In the genomic region with DNA sequence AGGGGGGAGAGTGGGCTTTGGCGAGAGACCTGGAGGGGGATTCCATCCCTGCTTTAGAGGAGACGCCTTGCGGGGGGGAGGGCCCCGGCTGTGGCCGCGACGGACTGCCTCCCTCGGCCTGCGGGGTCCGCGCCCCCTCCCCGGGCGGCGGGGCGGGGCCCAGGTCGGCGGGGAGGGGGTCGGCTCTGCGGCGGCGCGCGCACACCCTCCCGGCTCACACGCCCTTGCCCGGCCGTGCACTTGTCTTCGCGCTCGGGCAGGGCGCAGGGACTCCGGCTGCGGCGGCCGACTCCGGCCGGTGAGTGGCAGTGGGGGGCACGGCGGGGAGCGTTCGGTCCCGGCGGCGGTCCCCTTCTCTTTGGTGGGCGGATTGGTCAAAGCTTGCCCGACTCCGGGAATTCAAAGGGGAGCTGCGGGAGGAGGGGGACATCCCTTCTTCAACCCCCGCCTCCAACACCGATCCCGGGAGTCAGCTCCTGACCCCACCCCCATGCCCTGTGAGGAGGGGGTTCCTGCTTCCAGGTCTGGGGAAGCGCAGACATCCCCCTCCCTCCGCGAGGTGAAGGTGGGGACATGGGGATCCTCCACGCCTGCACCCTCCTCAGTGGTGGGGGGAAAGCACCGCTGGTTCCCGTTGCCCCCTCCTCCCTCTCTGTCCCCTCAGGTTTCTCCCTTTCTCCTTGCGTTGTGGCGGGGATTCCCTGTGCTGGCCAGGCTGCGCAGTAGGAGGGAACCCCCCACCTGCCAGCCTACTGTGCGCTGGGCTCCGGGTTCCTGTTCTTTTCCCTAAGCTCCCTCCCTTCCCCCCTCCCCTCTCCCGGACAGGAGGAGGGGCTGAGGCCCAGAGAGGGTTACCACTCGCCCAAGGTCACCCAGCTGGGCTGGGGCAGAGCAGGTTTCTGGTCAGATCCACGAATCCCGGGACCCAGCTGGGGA, we compare ENCODE assay signal across 11 cellular contexts. TPM values are rescaled to one million over a fixed set of nuclear protein-coding genes. Genes with fewer than 3 reads are reported as not detected.
A peak's percentile ranks its signal among the peaks of the same experiment; 100 is the strongest.
DNase-seq lines count a peak whose midpoint lies in the region; ATAC-seq and TF ChIP-seq lines count a peak whose summit lies in the region.
"Had no signal": no experiment of that assay in that cellular context is flagged by ENCODE, and none has a peak within 500 bp of the region (broad histone marks: within the 10 kb centered on the region; RNA-seq: fewer than 3 reads in every experiment).

No MANE protein-coding gene starts in this region.

- H2BK5ac ChIP-seq in IMR-90 (ENCODE audit: low read depth, low read length, poor library complexity, severe bottlenecking), result no peak overlapping the region

- TF ChIP-seq CTCF in IMR-90 (conservative IDR thresholded peaks at IDR 0.05; ENCODE audit: low read depth, low read length) (no peak), parathyroid adenoma (IDR thresholded peaks at IDR 0.05) (no peak)

- H2BK120ac ChIP-seq in IMR-90 (ENCODE audit: low read depth, low read length), result no peak overlapping the region

- H3K56ac ChIP-seq in IMR-90 (ENCODE audit: extremely low read depth, insufficient read depth, low read length), result no peak overlapping the region

- H4K8ac ChIP-seq in IMR-90 (ENCODE audit: low read depth in 2 of 2, low read length in 2 of 2), result no peak overlapping the region

- DNase-seq in NCI-H748 (lab: John Stamatoyannopoulos, UW; ENCODE audit: unreplicated experiment) (peak; percentile 30), NCI-H748 treated with DMSO at 0.1 percent for 48 hours (lab: John Stamatoyannopoulos, UW) (no peak), IMR-90 (no peak), NCI-H446 (lab: John Stamatoyannopoulos, UW) (no peak), epidermal melanocyte (ENCODE audit: insufficient read length, low spot score) (no peak)
- DNase-seq: activated CD4-positive, alpha-beta T cell treated with anti-CD3 and anti-CD28 coated beads for 1 hour; Peyer's patch had no signal

- H3K79me2 ChIP-seq in parathyroid adenoma, result no peaks in the 10 kb centered on the region

- no peaks in the 10 kb centered on the region for H3K79me1 ChIP-seq in IMR-90 (ENCODE audit: low read depth in 1 of 2, low read length in 2 of 2)

- dilution Hi-C loops in IMR-90 (cut with HindIII; ENCODE audit: low sequenced_read_pairs, unreplicated experiment), result no loop called here

- no peak overlapping the region for H2BK20ac ChIP-seq in IMR-90 (ENCODE audit: low read depth, low read length)

- H3K9me3 ChIP-seq in IMR-90 (ENCODE audit: control insufficient read depth, insufficient read depth, low read length) (no peaks in the 10 kb centered on the region; the same call in 1 of the 2 replicates), ectodermal cell (ENCODE audit: control insufficient read depth, low read length) (no peaks in the 10 kb centered on the region), parathyroid adenoma (ENCODE audit: control insufficient read depth, low read length) (no peaks in the 10 kb centered on the region)
- H3K9me3 ChIP-seq: Peyer's patch had no signal

- H2BK15ac ChIP-seq in IMR-90 (ENCODE audit: low read depth, low read length), result no peak overlapping the region

- no peak for ATAC-seq in IMR-90 (ENCODE audit: low read depth)
- no peak for ATAC-seq in GM21526 (IDR thresholded peaks at IDR 0.05; ENCODE audit: low FRiP score, unreplicated experiment)

- CTCF ChIA-PET in IMR-90 (lab: Yijun Ruan, JAX), result no interaction called here

- TF ChIP-seq POLR2A in IMR-90 (IDR thresholded peaks at IDR 0.05; ENCODE audit: low read depth, low read length), result no peak

- H3K4me1 ChIP-seq in IMR-90 (ENCODE audit: control insufficient read depth, insufficient read depth, low read length) (peaks cover 1% of the 10 kb centered on the region), ectodermal cell (ENCODE audit: control insufficient read depth, insufficient read depth, low read length) (peaks cover 42% of the 10 kb centered on the region), parathyroid adenoma (peaks cover 14% of the 10 kb centered on the region)

- intact Hi-C loops in IMR-90 (cut with micrococcal nuclease), result no loop called here

- TF ChIP-seq RAD21 in IMR-90 (IDR thresholded peaks at IDR 0.05; ENCODE audit: low read length), result no peak

- H3K27me3 ChIP-seq in IMR-90 (ENCODE audit: control insufficient read depth, insufficient read depth, low read length) (peaks cover 71% of the 10 kb centered on the region), ectodermal cell (ENCODE audit: control insufficient read depth, insufficient read depth, low read length, poor library complexity, severe bottlenecking) (peaks cover 63% of the 10 kb centered on the region), parathyroid adenoma (ENCODE audit: control insufficient read depth, insufficient read depth, low read length) (no peaks in the 10 kb centered on the region)

- no peak overlapping the region for H3K14ac ChIP-seq in IMR-90 (replicated peaks; ENCODE audit: low read depth, low read length)

- H4K5ac ChIP-seq in IMR-90 (ENCODE audit: low read depth, low read length), result no peak overlapping the region

- H3K18ac ChIP-seq in IMR-90 (ENCODE audit: low read depth, low read length), result no peak overlapping the region

- no peak overlapping the region for H3K4me2 ChIP-seq in IMR-90 (ENCODE audit: low read depth, low read length)
- peak overlapping the region; percentile 71 for H3K4me2 ChIP-seq in parathyroid adenoma (ENCODE audit: low read length)

- H3K9ac ChIP-seq in IMR-90 (ENCODE audit: low read depth, low read length) (no peak overlapping the region), parathyroid adenoma (no peak overlapping the region)

- no peak overlapping the region for H3K4ac ChIP-seq in IMR-90 (ENCODE audit: low read depth, low read length)

- no peak overlapping the region for H4K91ac ChIP-seq in IMR-90 (ENCODE audit: insufficient read depth, low read depth, low read length)

- H3K27ac ChIP-seq in IMR-90 (ENCODE audit: insufficient read depth, low read length), result no peak overlapping the region
- H3K27ac ChIP-seq in ectodermal cell (ENCODE audit: insufficient read depth, low read depth, low read length, poor library complexity, severe bottlenecking), result no peak overlapping the region
- H3K27ac ChIP-seq in parathyroid adenoma, result no peak overlapping the region
- H3K27ac ChIP-seq: Peyer's patch had no signal

- H2AK5ac ChIP-seq in IMR-90 (ENCODE audit: low read depth, low read length), result no peak overlapping the region

- H3K4me3 ChIP-seq in IMR-90 (ENCODE audit: insufficient read depth, low read depth, low read length), result no peak overlapping the region
- peak overlapping the region; percentile 29 for H3K4me3 ChIP-seq in ectodermal cell (ENCODE audit: insufficient read depth, low read depth, low read length)
- peak overlapping the region; percentile 24 for H3K4me3 ChIP-seq in parathyroid adenoma (ENCODE audit: low read depth, low read length)

- no peaks in the 10 kb centered on the region for H3K9me1 ChIP-seq in IMR-90 (ENCODE audit: insufficient read depth, low read length)

- H3K36me3 ChIP-seq in IMR-90 (ENCODE audit: control insufficient read depth, insufficient read depth, low read length) (no peaks in the 10 kb centered on the region), ectodermal cell (ENCODE audit: control insufficient read depth, insufficient read depth, low read length) (no peaks in the 10 kb centered on the region), parathyroid adenoma (ENCODE audit: control insufficient read depth, insufficient read depth, low read length) (no peaks in the 10 kb centered on the region)
- H3K36me3 ChIP-seq: Peyer's patch had no signal

- WGBS in IMR-90 (ENCODE audit: extremely low coverage in 2 of 2, insufficient read length in 1 of 2), 2 experiments, result 4% methylated on average over 22 of the region's 66 CpGs; no CpG with 5 or more reads in 1 of the 2 experiments
- WGBS in ectodermal cell, 2 experiments, result 1% methylated on average over 66 of the region's 66 CpGs

- H4K20me1 ChIP-seq in IMR-90 (ENCODE audit: insufficient read depth, low read length), result no peaks in the 10 kb centered on the region

- BruUV-seq in IMR-90 (replicated peaks; lab: Mats Ljungman, UMichigan), result no TSS peak

- H3K23ac ChIP-seq in IMR-90 (ENCODE audit: low read depth, low read length), result no peak overlapping the region

- in situ Hi-C loops in IMR-90 (cut with MboI; ENCODE audit: low sequenced_read_pairs), result no loop called here

- peak overlapping the region; percentile 55 for H2AK9ac ChIP-seq in IMR-90 (replicated peaks; ENCODE audit: low read depth, low read length, poor library complexity)

- H2AFZ ChIP-seq in IMR-90 (replicated peaks; ENCODE audit: low read length, poor library complexity), result no peak overlapping the region
- H2AFZ ChIP-seq in parathyroid adenoma, result no peak overlapping the region

- POLR2A ChIA-PET in IMR-90 (lab: Charles Lee; ENCODE audit: unreplicated experiment), result no interaction called here

TF ChIP-seq in IMR-90, 13 proteins besides CTCF, POLR2A, EP300 and RAD21 (continues in another document):
- TF ChIP-seq BHLHE40 (IDR thresholded peaks at IDR 0.05; ENCODE audit: low read depth, low read length) (no peak), NFE2L2 (IDR thresholded peaks at IDR 0.05; ENCODE audit: low read depth, low read length) (no peak), MAZ (IDR thresholded peaks at IDR 0.05; ENCODE audit: borderline replicate concordance, low read depth, low read length) (no peak), SMC3 (IDR thresholded peaks at IDR 0.05; ENCODE audit: low read depth, low read length) (no peak), RFX5 (IDR thresholded peaks at IDR 0.05; ENCODE audit: low read depth, low read length) (no peak)

RNA-seq across cellular contexts. Expression of gene KCNN1, which starts 14.6 kb away (rescaled TPM):
- total RNA-seq in IMR-90 (2012; rRNA removed), result under 0.01 TPM in 1 of 2 replicates, not detected in the other
- polyA plus RNA-seq in IMR-90 (2012; rRNA removed), result 0.09 and 0.36 TPM in 2 replicates
- 0.02 and 0.40 TPM in 2 replicates for polyA plus RNA-seq in IMR-90 (2012; cell fraction: cytosol; rRNA removed)
- 0.10 and 0.17 TPM in 2 replicates for polyA plus RNA-seq in IMR-90 (2012; cell fraction: nucleus; rRNA removed; ENCODE audit: low replicate concordance)
- 7.3 TPM for polyA plus RNA-seq in ectodermal cell (2013, experiment 1 of 4)
- polyA plus RNA-seq in ectodermal cell (2013, experiment 2 of 4), result 6.9 TPM
- polyA plus RNA-seq in ectodermal cell (2013, experiment 3 of 4), result 10.5 TPM
- polyA plus RNA-seq in ectodermal cell (2013, experiment 4 of 4), result 9.4 TPM
- total RNA-seq: Peyer's patch had no signal
- polyA plus RNA-seq: keratinocyte had no signal

RNA-seq across cellular contexts. Expression of gene CCDC124, which starts 19.5 kb away (rescaled TPM):
- 29.4 and 30.1 TPM in 2 replicates for total RNA-seq in IMR-90 (2012; rRNA removed)
- 112 and 148 TPM in 2 replicates for polyA plus RNA-seq in IMR-90 (2012; rRNA removed)
- polyA plus RNA-seq in IMR-90 (2012; cell fraction: cytosol; rRNA removed), result 180 and 202 TPM in 2 replicates
- 123 and 144 TPM in 2 replicates for polyA plus RNA-seq in IMR-90 (2012; cell fraction: nucleus; rRNA removed; ENCODE audit: low replicate concordance)
- 118 TPM for polyA plus RNA-seq in ectodermal cell (2013, experiment 1 of 4)
- polyA plus RNA-seq in ectodermal cell (2013, experiment 2 of 4), result 96.2 TPM
- polyA plus RNA-seq in ectodermal cell (2013, experiment 3 of 4), result 103 TPM
- polyA plus RNA-seq in ectodermal cell (2013, experiment 4 of 4), result 98.6 TPM

RNA-seq across cellular contexts. Expression of gene ARRDC2, which starts 55.7 kb away (rescaled TPM):
- 1.4 and 1.9 TPM in 2 replicates for total RNA-seq in IMR-90 (2012; rRNA removed)
- polyA plus RNA-seq in IMR-90 (2012; rRNA removed), result 4.5 and 4.9 TPM in 2 replicates
- polyA plus RNA-seq in IMR-90 (2012; cell fraction: cytosol; rRNA removed), result 1.7 and 6.3 TPM in 2 replicates
- 11.8 and 32.4 TPM in 2 replicates for polyA plus RNA-seq in IMR-90 (2012; cell fraction: nucleus; rRNA removed; ENCODE audit: low replicate concordance)
- polyA plus RNA-seq in ectodermal cell (2013, experiment 1 of 4), result 2.6 TPM
- polyA plus RNA-seq in ectodermal cell (2013, experiment 2 of 4), result 1.6 TPM
- polyA plus RNA-seq in ectodermal cell (2013, experiment 3 of 4), result 2.1 TPM
- polyA plus RNA-seq in ectodermal cell (2013, experiment 4 of 4), result 2.3 TPM
